17 cellular contexts compared by ENCODE assay signal in genomic region chr11:126776125-126776524, GRCh38.
DNase-seq lines count a peak whose midpoint lies in the region; ATAC-seq and TF ChIP-seq lines count a peak whose summit lies in the region.
"Had no signal": no experiment of that assay in that cellular context is flagged by ENCODE, and none has a peak within 500 bp of the region (broad histone marks: within the 10 kb centered on the region; RNA-seq: fewer than 3 reads in every experiment).

No MANE protein-coding gene starts in this region.

- intact Hi-C loops in body of pancreas (cut with DNase I) (no loop called here), upper lobe of right lung (cut with DNase I) (no loop called here)

- H3K27me3 ChIP-seq in body of pancreas (no peaks in the 10 kb centered on the region), lung (ENCODE audit: control insufficient read depth, insufficient read depth) (no peaks in the 10 kb centered on the region), upper lobe of right lung (no peaks in the 10 kb centered on the region)

- H3K4me3 ChIP-seq in body of pancreas (no peak overlapping the region), lung (no peak overlapping the region), upper lobe of right lung (no peak overlapping the region)
- H3K4me3 ChIP-seq: GM23338 had no signal

- peak; percentile 80 for DNase-seq in NCI-H510A (lab: John Stamatoyannopoulos, UW)
- peak; percentile 52 to 82 (median 73) for DNase-seq in body of pancreas
- DNase-seq in lung (ENCODE audit: low spot score): peak; percentile 46
- no peak for DNase-seq in upper lobe of right lung
- no peak for DNase-seq in DMS53 (lab: John Stamatoyannopoulos, UW)
- no peak for DNase-seq in NCI-H226
- DNase-seq: ACHN; BE2C; C1 segment of cervical spinal cord; CD4-positive, CD25-positive, alpha-beta regulatory T cell; CD8-positive, alpha-beta memory T cell; COR-L47; DMS 273 treated with DMSO at 0.1 percent for 48 hours; HCEC 1CT had no signal

- WGBS in body of pancreas, 2 donors: 28 to 47% methylated on average over 3 of the region's 3 CpGs
- WGBS in lung, 2 donors: 69 to 83% methylated on average over 3 of the region's 3 CpGs

- H3K36me3 ChIP-seq in body of pancreas (replicated peaks in 1 of 2; ENCODE audit: insufficient read depth in 1 of 2, low read depth in 2 of 2) (no peaks in the 10 kb centered on the region), lung (ENCODE audit: control insufficient read depth in 2 of 2, insufficient read depth in 2 of 2, low read length in 2 of 2) (no peaks in the 10 kb centered on the region), upper lobe of right lung (no peaks in the 10 kb centered on the region)
- H3K36me3 ChIP-seq: BE2C had no signal

- peak; percentile 89 for ATAC-seq in body of pancreas
- ATAC-seq in lung (ENCODE audit: insufficient read depth, low FRiP score): no peak
- ATAC-seq in upper lobe of right lung: peak; percentile 86
- no peak for ATAC-seq in GM21423 (IDR thresholded peaks at IDR 0.05; ENCODE audit: unreplicated experiment)
- ATAC-seq: GM23338, HepG2 had no signal

- no peaks in the 10 kb centered on the region for H3K9me3 ChIP-seq in body of pancreas
- no peaks in the 10 kb centered on the region for H3K9me3 ChIP-seq in lung (ENCODE audit: control insufficient read depth in 2 of 2, insufficient read depth in 1 of 2, low read length in 1 of 2)
- no peaks in the 10 kb centered on the region for H3K9me3 ChIP-seq in upper lobe of right lung
- H3K9me3 ChIP-seq: BE2C had no signal

- TF ChIP-seq CTCF in body of pancreas (IDR thresholded peaks at IDR 0.05) (peak in 1 of 7 experiments; percentile 2), lung (IDR thresholded peaks at IDR 0.05; ENCODE audit: control extremely low read depth, extremely low read depth) (no peak), upper lobe of right lung (IDR thresholded peaks at IDR 0.05) (no peak)

- H3K4me1 ChIP-seq in body of pancreas (peaks cover 11% of the 10 kb centered on the region), lung (ENCODE audit: control insufficient read depth in 2 of 2, insufficient read depth in 2 of 2, low read length in 2 of 2) (no peaks in the 10 kb centered on the region), upper lobe of right lung (no peaks in the 10 kb centered on the region)
- H3K4me1 ChIP-seq: BE2C had no signal

- peak overlapping the region in 1 of 4 donors; percentile 30 for H3K27ac ChIP-seq in body of pancreas
- peak overlapping the region in 1 of 2 donors; percentile 20 for H3K27ac ChIP-seq in lung (ENCODE audit: low read depth in 1 of 2, low read length in 1 of 2)
- no peak overlapping the region for H3K27ac ChIP-seq in upper lobe of right lung

- TF ChIP-seq POLR2A in body of pancreas (IDR thresholded peaks at IDR 0.05): no peak

Comparison
In these comparisons a context has a peak if more than half of its experiments do, and no peak if none do; other contexts are left out.
1. DNase-seq: peak in NCI-H510A (single experiment), body of pancreas (4 of 4) and lung (single experiment); none in upper lobe of right lung (single experiment), DMS53 (single experiment) and NCI-H226 (single experiment).
2. ATAC-seq: peak in body of pancreas (single experiment) and upper lobe of right lung (single experiment); none in lung (single experiment) and GM21423 (single experiment).